ENCODE assay signal across 30 cellular contexts in the genomic region with DNA sequence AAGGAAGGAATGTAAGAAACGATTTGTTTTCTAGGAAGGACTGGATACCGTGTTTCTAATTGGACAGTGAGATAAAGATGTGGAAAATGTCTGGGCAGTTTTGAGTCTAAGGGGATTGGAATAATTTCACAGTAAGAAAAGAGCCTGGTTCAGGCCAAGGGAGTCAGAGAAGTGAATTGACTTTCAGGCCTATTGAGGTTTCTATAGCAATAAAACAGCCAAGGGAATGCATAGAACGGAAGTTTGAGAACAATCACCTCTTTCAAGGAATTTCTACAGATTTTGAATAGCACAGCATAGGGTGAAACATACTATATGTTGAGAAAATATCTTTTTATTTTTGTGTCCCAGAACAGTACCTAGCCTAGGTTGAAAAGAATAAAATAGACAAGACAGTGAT.
"Had no signal": no experiment of that assay in that cellular context is flagged by ENCODE, and none has a peak within 500 bp of the region (broad histone marks: within the 10 kb centered on the region; RNA-seq: fewer than 3 reads in every experiment).

No MANE protein-coding gene starts in this region.

- H2AFZ ChIP-seq: parathyroid adenoma had no signal

- H3K9me3 Mint-ChIP-seq: nephron, type B pancreatic cell had no signal

- H3K27ac Mint-ChIP-seq: naive thymus-derived CD4-positive, alpha-beta T cell; natural killer cell; nephron; progenitor cell of endocrine pancreas; stimulated activated memory B cell treated with anti-CD40 and anti-IgM and Interleukin-4, amounts not matched to agents 10 μg/mL and 1 μg/mL and 100 μg/mL, for 72 hours; stimulated activated naive CD8-positive, alpha-beta T cell treated with anti-CD3 and anti-CD28 coated beads, Interleukin-15, amount 100 ng/mL, for 72 hours; type B pancreatic cell had no signal

- FAIRE-seq: small intestine had no signal

- H3K4me1 Mint-ChIP-seq: naive thymus-derived CD4-positive, alpha-beta T cell; natural killer cell; nephron; stimulated activated memory B cell treated with anti-CD40 and anti-IgM and Interleukin-4, amounts not matched to agents 10 μg/mL and 1 μg/mL and 100 μg/mL, for 72 hours; stimulated activated naive CD8-positive, alpha-beta T cell treated with anti-CD3 and anti-CD28 coated beads, Interleukin-15, amount 100 ng/mL, for 72 hours had no signal

- H3K27ac ChIP-seq: ovary, parathyroid adenoma, psoas muscle, right lobe of liver, sigmoid colon, suprapubic skin, testis, tibial artery, transverse colon, upper lobe of right lung, uterus had no signal

- H3K36me3 Mint-ChIP-seq: naive thymus-derived CD4-positive, alpha-beta T cell; natural killer cell; stimulated activated memory B cell treated with anti-CD40 and anti-IgM and Interleukin-4, amounts not matched to agents 10 μg/mL and 1 μg/mL and 100 μg/mL, for 72 hours; type B pancreatic cell had no signal

- H3K9me3 ChIP-seq: ovary, psoas muscle, right lobe of liver, sigmoid colon, suprapubic skin, testis, tibial artery, transverse colon, upper lobe of right lung, uterus had no signal

- H3K9ac ChIP-seq: parathyroid adenoma had no signal

- H3K4me1 ChIP-seq: parathyroid adenoma, psoas muscle, right lobe of liver, sigmoid colon, suprapubic skin, testis, tibial artery, transverse colon, upper lobe of right lung, uterus had no signal

- DNase-seq: naive thymus-derived CD4-positive, alpha-beta T cell; natural killer cell; occipital lobe; ovary; posterior cingulate gyrus; psoas muscle; right cardiac atrium; right lobe of liver; sigmoid colon; small intestine; stimulated activated CD4-positive, alpha-beta T cell treated with anti-CD3 and anti-CD28 coated beads, Interleukin-12 subunit alpha, Interleukin-12 subunit beta, amount 100 ng/mL, for 4 hours; stimulated activated CD4-positive, alpha-beta T cell treated with anti-CD3 and anti-CD28 coated beads, Interleukin-1b, Interleukin-23, amount 100 ng/mL, for 48 hours; stimulated activated CD4-positive, alpha-beta T cell treated with anti-CD3 and anti-CD28 coated beads, Interleukin-4, amount 100 ng/mL, for 1 hour; stimulated activated CD4-positive, alpha-beta T cell treated with anti-CD3 and anti-CD28 coated beads, Interleukin-4, amount 100 ng/mL, for 4 hours; stimulated activated CD8-positive, alpha-beta memory T cell treated with anti-CD3 and anti-CD28 coated beads, Interleukin-4, amount 100 ng/mL, for 48 hours; stimulated activated naive CD4-positive, alpha-beta T cell; stimulated activated naive CD8-positive, alpha-beta T cell treated with anti-CD3 and anti-CD28 coated beads, Interleukin-15, amount 100 ng/mL, for 72 hours; stimulated activated naive CD8-positive, alpha-beta T cell treated with anti-CD3 and anti-CD28 coated beads, Interleukin-15, Interleukin-2, amounts not matched to agents 100 U/mL and 50 U/mL, for 24 hours; substantia nigra; testis; tibial artery; transverse colon; upper lobe of right lung; uterus had no signal

- H3K4me3 Mint-ChIP-seq: naive thymus-derived CD4-positive, alpha-beta T cell; natural killer cell; nephron; stimulated activated memory B cell treated with anti-CD40 and anti-IgM and Interleukin-4, amounts not matched to agents 10 μg/mL and 1 μg/mL and 100 μg/mL, for 72 hours; stimulated activated naive CD8-positive, alpha-beta T cell treated with anti-CD3 and anti-CD28 coated beads, Interleukin-15, amount 100 ng/mL, for 72 hours; type B pancreatic cell had no signal

- H3K36me3 ChIP-seq: ovary, right lobe of liver, sigmoid colon, suprapubic skin, tibial artery, transverse colon, upper lobe of right lung, uterus had no signal

- H3K79me2 ChIP-seq: parathyroid adenoma had no signal

- H3K4me3 ChIP-seq: ovary, psoas muscle, right lobe of liver, sigmoid colon, suprapubic skin, testis, tibial artery, transverse colon, upper lobe of right lung, uterus had no signal

- H3K27me3 Mint-ChIP-seq: progenitor cell of endocrine pancreas; stimulated activated memory B cell treated with anti-CD40 and anti-IgM and Interleukin-4, amounts not matched to agents 10 μg/mL and 1 μg/mL and 100 μg/mL, for 72 hours; type B pancreatic cell had no signal

- H3K27me3 ChIP-seq: ovary, right lobe of liver, sigmoid colon, suprapubic skin, testis, tibial artery, transverse colon, upper lobe of right lung, uterus had no signal
